ENCODE assay signal across 24 cellular contexts in genomic region chr5:60710362-60710761, GRCh38.
"Had no signal": no experiment of that assay in that cellular context is flagged by ENCODE, and none has a peak within 500 bp of the region (broad histone marks: within the 10 kb centered on the region; RNA-seq: fewer than 3 reads in every experiment).

No MANE protein-coding gene starts in this region.

- H3K36me3 Mint-ChIP-seq: activated naive CD4-positive, alpha-beta T cell treated with anti-CD3 and anti-CD28 coated beads, Interleukin-2, amount 10 ng/mL, durations not matched to agents 7 days and 5 days had no signal

- H3K9me3 ChIP-seq: SK-N-SH had no signal

- DNase-seq: activated CD4-positive, alpha-beta T cell treated with anti-CD3 and anti-CD28 coated beads for 4 hours; activated CD8-positive, alpha-beta memory T cell treated with anti-CD3 and anti-CD28 coated beads, Interleukin-2, amount 50 U/mL, for 4 hours; activated CD8-positive, alpha-beta T cell treated with anti-CD3 and anti-CD28 coated beads for 36 hours; activated gamma-delta T cell treated with Interleukin-2 at 50 U/mL for 16 hours; activated naive CD4-positive, alpha-beta T cell treated with anti-CD3 and anti-CD28 coated beads, Interleukin-2, amount 10 ng/mL, durations not matched to agents 7 days and 5 days; activated naive CD8-positive, alpha-beta T cell treated with anti-CD3 and anti-CD28 coated beads for 36 hours; activated T-cell treated with anti-CD3 and anti-CD28 coated beads, Interleukin-2, amount 50 U/mL, for 72 hours; brain microvascular endothelial cell; cerebellar nuclear complex; Karpas-422; MM.1S; NCI-H1105; NCI-H1436; NCI-H1694 treated with DMSO at 0.1 percent for 48 hours; NCI-H2081; NCI-H524; PC-9; SK-N-SH; T-helper 1 cell; WERI-Rb-1 had no signal

- H3K4me3 ChIP-seq: cardiac muscle cell, PC-9 had no signal

- H2AFZ ChIP-seq: PC-9 had no signal

- H3K4me3 Mint-ChIP-seq: activated CD8-positive, alpha-beta T cell treated with anti-CD3 and anti-CD28 coated beads for 36 hours; activated naive CD4-positive, alpha-beta T cell treated with anti-CD3 and anti-CD28 coated beads, Interleukin-2, amount 10 ng/mL, durations not matched to agents 7 days and 5 days; activated naive CD8-positive, alpha-beta T cell treated with anti-CD3 and anti-CD28 coated beads for 36 hours; activated T-cell treated with anti-CD3 and anti-CD28 coated beads, Interleukin-2, amount 50 U/mL, for 72 hours had no signal

- H3K4me1 Mint-ChIP-seq: activated naive CD8-positive, alpha-beta T cell treated with anti-CD3 and anti-CD28 coated beads for 36 hours had no signal

- H3K27ac Mint-ChIP-seq: activated CD8-positive, alpha-beta T cell treated with anti-CD3 and anti-CD28 coated beads for 36 hours; activated naive CD4-positive, alpha-beta T cell treated with anti-CD3 and anti-CD28 coated beads, Interleukin-2, amount 10 ng/mL, durations not matched to agents 7 days and 5 days; activated naive CD8-positive, alpha-beta T cell treated with anti-CD3 and anti-CD28 coated beads for 36 hours; activated T-cell treated with anti-CD3 and anti-CD28 coated beads, Interleukin-2, amount 50 U/mL, for 72 hours; activated T-helper 2 cell treated with anti-CD3 and anti-CD28 coated beads, Interferon-gamma antibody, Interleukin-2, Interleukin-4, amounts not matched to agents 10 μg/mL and 5 μg/mL and 100 μg/mL, durations not matched to agents 14 hours and 24 hours and 36 hours had no signal

- H3K36me3 ChIP-seq: brain microvascular endothelial cell, cardiac muscle cell, WERI-Rb-1 had no signal

- H3K27ac ChIP-seq: brain microvascular endothelial cell, cardiac muscle cell, PC-9, WERI-Rb-1 had no signal

- H3K4me2 ChIP-seq: PC-9, SK-N-SH had no signal

- H3K9me2 ChIP-seq: SK-N-SH had no signal

- H3K9ac ChIP-seq: SK-N-SH had no signal

- ATAC-seq: activated CD4-positive, CD25-positive, alpha-beta regulatory T cell treated with anti-CD3 and anti-CD28 coated beads, Interleukin-2, amount 50 U/mL, for 24 hours; activated CD8-positive, alpha-beta T cell treated with anti-CD3 and anti-CD28 coated beads for 36 hours; activated T-cell treated with anti-CD3 and anti-CD28 coated beads, Interleukin-2, amount 50 U/mL, for 72 hours; Right ventricle myocardium inferior had no signal

- H3K27me3 ChIP-seq: brain microvascular endothelial cell, cardiac muscle cell had no signal
